ENCODE assay signal across 9 cellular contexts in the genomic region with DNA sequence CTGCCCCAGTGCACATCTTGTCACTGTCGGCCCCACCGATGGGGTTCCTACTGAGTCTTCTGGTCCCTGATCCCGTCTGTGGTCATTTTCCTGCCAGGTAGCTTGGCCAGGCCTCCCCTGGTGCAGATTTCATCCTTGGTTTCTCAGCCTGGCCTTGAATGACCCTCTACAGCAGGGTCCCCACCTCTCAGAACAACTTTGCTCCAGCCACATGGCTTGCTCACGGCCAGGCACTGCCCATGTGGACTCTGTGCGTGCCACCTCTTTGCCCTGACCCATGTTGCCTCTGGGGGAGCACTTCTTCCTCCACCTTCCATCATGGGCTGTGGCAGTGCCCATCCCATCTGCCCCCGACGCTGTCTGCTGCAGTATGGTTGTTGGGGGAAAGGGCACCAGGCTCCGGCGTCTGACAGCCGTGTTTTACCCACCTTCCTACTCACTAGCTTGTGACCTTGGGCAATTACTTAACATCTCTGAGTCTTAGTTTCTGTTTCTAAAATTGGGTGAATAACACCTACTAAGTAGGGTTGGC. TPM values are rescaled to one million over a fixed set of nuclear protein-coding genes. Genes with fewer than 3 reads are reported as not detected.
DNase-seq lines count a peak whose midpoint lies in the region; ATAC-seq and TF ChIP-seq lines count a peak whose summit lies in the region.
"Had no signal": no experiment of that assay in that cellular context is flagged by ENCODE, and none has a peak within 500 bp of the region (broad histone marks: within the 10 kb centered on the region; RNA-seq: fewer than 3 reads in every experiment).

No MANE protein-coding gene starts in this region.

- H3K36me3 Mint-ChIP-seq in activated naive CD8-positive, alpha-beta T cell treated with anti-CD3 and anti-CD28 coated beads, Interleukin-2, amount 50 U/mL, for 24 hours (ENCODE audit: low read depth): peaks cover 31% of the 10 kb centered on the region
- no peaks in the 10 kb centered on the region for H3K36me3 Mint-ChIP-seq in glutamatergic neuron (ENCODE audit: unreplicated experiment)

- TF ChIP-seq CTCF in DOHH2 (IDR thresholded peaks at IDR 0.05; ENCODE audit: low read depth, low read length, poor library complexity, severe bottlenecking): peak; percentile 44
- TF ChIP-seq CTCF in Loucy (conservative IDR thresholded peaks at IDR 0.05; ENCODE audit: low read length): peak; percentile 51
- TF ChIP-seq CTCF in osteoblast (IDR thresholded peaks at IDR 0.05; ENCODE audit: extremely low read depth, low read depth, low read length): peak; percentile 22
- no peak for TF ChIP-seq CTCF in glutamatergic neuron (IDR thresholded peaks at IDR 0.05; ENCODE audit: partially characterized antibody, unreplicated experiment)

- peaks cover 10% of the 10 kb centered on the region; the same call in 1 of the 2 replicates for H4K20me1 ChIP-seq in DOHH2 (ENCODE audit: control insufficient read depth, insufficient read depth, low read depth, low read length)
- peaks cover 6% of the 10 kb centered on the region for H4K20me1 ChIP-seq in Loucy (ENCODE audit: insufficient read depth, low read length, poor library complexity, severe bottlenecking)
- H4K20me1 ChIP-seq in osteoblast (ENCODE audit: insufficient read depth, low read length): no peaks in the 10 kb centered on the region

- H3K36me3 ChIP-seq in DOHH2 (ENCODE audit: control insufficient read depth, low read length) (no peaks in the 10 kb centered on the region), Loucy (ENCODE audit: insufficient read depth, low read length) (no peaks in the 10 kb centered on the region), osteoblast (ENCODE audit: insufficient read depth, low read length) (peaks cover 12% of the 10 kb centered on the region)

- H3K9me3 ChIP-seq in DOHH2 (ENCODE audit: control insufficient read depth, insufficient read depth, low read length): no peaks in the 10 kb centered on the region
- H3K9me3 ChIP-seq in Loucy (ENCODE audit: insufficient read depth, low read depth, low read length): no peaks in the 10 kb centered on the region
- no peaks in the 10 kb centered on the region for H3K9me3 ChIP-seq in osteoblast (ENCODE audit: low read depth, low read length)

- H3K4me1 ChIP-seq in DOHH2 (ENCODE audit: control insufficient read depth, low read length): peaks cover 84% of the 10 kb centered on the region
- peaks cover 51% of the 10 kb centered on the region for H3K4me1 ChIP-seq in Loucy (ENCODE audit: insufficient read depth, low read length, poor library complexity, severe bottlenecking)
- peaks cover 16% of the 10 kb centered on the region for H3K4me1 ChIP-seq in osteoblast (ENCODE audit: insufficient read depth, low read length)

- H3K79me2 ChIP-seq in DOHH2 (ENCODE audit: control insufficient read depth, low read length): no peaks in the 10 kb centered on the region
- peaks cover 66% of the 10 kb centered on the region for H3K79me2 ChIP-seq in Loucy (ENCODE audit: insufficient read depth, low read length)
- H3K79me2 ChIP-seq in osteoblast (ENCODE audit: insufficient read depth, low read length): no peaks in the 10 kb centered on the region

- no peaks in the 10 kb centered on the region for H3K9me2 ChIP-seq in DOHH2 (replicated peaks; ENCODE audit: control insufficient read depth, low read length)
- no peaks in the 10 kb centered on the region for H3K9me2 ChIP-seq in Loucy (replicated peaks; ENCODE audit: low read depth, low read length)

- peak overlapping the region; percentile 63 for H3K4me3 Mint-ChIP-seq in activated naive CD8-positive, alpha-beta T cell treated with anti-CD3 and anti-CD28 coated beads, Interleukin-2, amount 50 U/mL, for 24 hours
- H3K4me3 Mint-ChIP-seq in glutamatergic neuron (ENCODE audit: unreplicated experiment): no peak overlapping the region

- 0 out of 2 replicates have a peak overlapping the region, but pooled peaks have one; percentile 10 for H2AFZ ChIP-seq in Loucy (ENCODE audit: low read length)
- H2AFZ ChIP-seq in osteoblast (ENCODE audit: low read length): no peak overlapping the region

- H3K4me3 ChIP-seq in DOHH2 (ENCODE audit: low read length): no peak overlapping the region
- H3K4me3 ChIP-seq in Loucy (ENCODE audit: low read length, poor library complexity, severe bottlenecking): no peak overlapping the region
- no peak overlapping the region for H3K4me3 ChIP-seq in osteoblast (ENCODE audit: insufficient read depth, low read length)

- peaks cover 78% of the 10 kb centered on the region for H3K4me1 Mint-ChIP-seq in activated naive CD8-positive, alpha-beta T cell treated with anti-CD3 and anti-CD28 coated beads, Interleukin-2, amount 50 U/mL, for 24 hours
- peaks cover 15% of the 10 kb centered on the region for H3K4me1 Mint-ChIP-seq in glutamatergic neuron (ENCODE audit: low read depth, unreplicated experiment)

- peaks cover 5% of the 10 kb centered on the region for H3K27me3 Mint-ChIP-seq in activated naive CD8-positive, alpha-beta T cell treated with anti-CD3 and anti-CD28 coated beads, Interleukin-2, amount 50 U/mL, for 24 hours
- H3K27me3 Mint-ChIP-seq in glutamatergic neuron (ENCODE audit: unreplicated experiment): peaks cover 16% of the 10 kb centered on the region

- H3F3A ChIP-seq in DOHH2 (ENCODE audit: control insufficient read depth, insufficient read depth) (peaks cover 8% of the 10 kb centered on the region), Loucy (ENCODE audit: low read depth) (peaks cover 3% of the 10 kb centered on the region; the same call in 1 of the 2 replicates)

- H3K27me3 ChIP-seq in DOHH2 (ENCODE audit: control insufficient read depth, low read length) (peaks cover 36% of the 10 kb centered on the region), Loucy (ENCODE audit: insufficient read depth, low read length, poor library complexity, severe bottlenecking) (no peaks in the 10 kb centered on the region), osteoblast (ENCODE audit: insufficient read depth, low read length) (no peaks in the 10 kb centered on the region)

- no peak overlapping the region for H3K9ac ChIP-seq in Loucy (ENCODE audit: low read depth, low read length, poor library complexity, severe bottlenecking)

- H3K9me3 Mint-ChIP-seq in activated naive CD8-positive, alpha-beta T cell treated with anti-CD3 and anti-CD28 coated beads, Interleukin-2, amount 50 U/mL, for 24 hours: no peaks in the 10 kb centered on the region
- H3K9me3 Mint-ChIP-seq in glutamatergic neuron (ENCODE audit: unreplicated experiment): no peaks in the 10 kb centered on the region

- H3K4me2 ChIP-seq in DOHH2 (ENCODE audit: low read length) (no peak overlapping the region), Loucy (ENCODE audit: low read depth, low read length, poor library complexity, severe bottlenecking) (no peak overlapping the region), osteoblast (ENCODE audit: insufficient read depth, low read length) (no peak overlapping the region)

- H3K27ac Mint-ChIP-seq in activated naive CD8-positive, alpha-beta T cell treated with anti-CD3 and anti-CD28 coated beads, Interleukin-2, amount 50 U/mL, for 24 hours: peak overlapping the region; percentile 99
- H3K27ac Mint-ChIP-seq in glutamatergic neuron (ENCODE audit: unreplicated experiment): no peak overlapping the region

- H3K27ac ChIP-seq in DOHH2 (ENCODE audit: low read depth, low read length): no peak overlapping the region
- H3K27ac ChIP-seq in osteoblast (ENCODE audit: low read depth, low read length): no peak overlapping the region

- peak; percentile 0 for ATAC-seq in activated naive CD8-positive, alpha-beta T cell treated with anti-CD3 and anti-CD28 coated beads, Interleukin-2, amount 50 U/mL, for 24 hours
- no peak for ATAC-seq in HG02840 (IDR thresholded peaks at IDR 0.05; ENCODE audit: low FRiP score, unreplicated experiment)
- no peak for ATAC-seq in HG03159 (IDR thresholded peaks at IDR 0.05; ENCODE audit: unreplicated experiment)

- DNase-seq in activated naive CD8-positive, alpha-beta T cell treated with anti-CD3 and anti-CD28 coated beads, Interleukin-2, amount 50 U/mL, for 24 hours: peak; percentile 50
- DNase-seq in osteoblast (ENCODE audit: insufficient read length, low spot score, missing footprints): peak; percentile 86
- no peak for DNase-seq in NCI-H345 (lab: John Stamatoyannopoulos, UW)
- DNase-seq in glutamatergic neuron: no peak

RNA-seq across cellular contexts. Expression of a gene that starts 2.0 kb away (rescaled TPM):
- total RNA-seq in osteoblast (0.29 and 0.36 TPM in 2 replicates), glutamatergic neuron (ENCODE audit: unreplicated experiment) (3.8 TPM)
- total RNA-seq: fibroblast of lung had no signal

RNA-seq across cellular contexts. Expression of a gene that starts 5.3 kb away (rescaled TPM):
- total RNA-seq in osteoblast (81.4 and 93.4 TPM in 2 replicates), glutamatergic neuron (ENCODE audit: unreplicated experiment) (184 TPM)

RNA-seq across cellular contexts. Expression of a gene that starts 5.5 kb away (rescaled TPM):
- total RNA-seq in osteoblast (not detected in 2 replicates), glutamatergic neuron (ENCODE audit: unreplicated experiment) (not detected)
- total RNA-seq: fibroblast of lung had no signal

RNA-seq across cellular contexts. Expression of a gene that starts 21.3 kb away (rescaled TPM):
- total RNA-seq in osteoblast (161 and 168 TPM in 2 replicates), glutamatergic neuron (ENCODE audit: unreplicated experiment) (200 TPM)

RNA-seq across cellular contexts. Expression of a gene that starts 21.4 kb away (rescaled TPM):
- total RNA-seq in osteoblast (10.3 and 14.1 TPM in 2 replicates), glutamatergic neuron (ENCODE audit: unreplicated experiment) (94.6 TPM)

Comparison
In these comparisons a context has a peak if more than half of its experiments do, and no peak if none do; other contexts are left out.
1. DNase-seq: peak in activated naive CD8-positive, alpha-beta T cell treated with anti-CD3 and anti-CD28 coated beads, Interleukin-2, amount 50 U/mL, for 24 hours (single experiment) and osteoblast (single experiment); none in NCI-H345 (single experiment) and glutamatergic neuron (single experiment).